Comparison of ENCODE assay signal across 7 cellular contexts in the genomic region with DNA sequence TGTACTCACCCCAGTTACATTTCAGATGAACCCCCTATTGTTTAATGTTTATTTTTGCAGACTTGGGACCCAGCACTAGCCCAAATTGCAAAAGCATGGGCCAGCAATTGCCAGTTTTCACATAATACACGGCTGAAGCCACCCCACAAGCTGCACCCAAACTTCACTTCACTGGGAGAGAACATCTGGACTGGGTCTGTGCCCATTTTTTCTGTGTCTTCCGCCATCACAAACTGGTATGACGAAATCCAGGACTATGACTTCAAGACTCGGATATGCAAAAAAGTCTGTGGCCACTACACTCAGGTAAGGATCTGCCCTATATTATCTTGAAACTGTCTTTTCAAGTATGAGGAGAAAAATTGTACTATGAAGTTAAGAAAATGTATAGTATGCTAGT.
DNase-seq lines count a peak whose midpoint lies in the region; ATAC-seq, FAIRE-seq and TF ChIP-seq lines count a peak whose summit lies in the region.

No MANE protein-coding gene starts in this region.

- H3K4me1 Mint-ChIP-seq in stimulated activated naive B cell treated with anti-CD40 and anti-IgM and Interleukin-4, amounts not matched to agents 10 μg/mL and 1 μg/mL and 100 μg/mL, for 72 hours: peaks cover 48 to 71% of the 10 kb centered on the region in 2 donors

- peaks cover 0 to 10% of the 10 kb centered on the region in 2 donors for H3K36me3 Mint-ChIP-seq in stimulated activated naive B cell treated with anti-CD40 and anti-IgM and Interleukin-4, amounts not matched to agents 10 μg/mL and 1 μg/mL and 100 μg/mL, for 72 hours

- H3K4me3 Mint-ChIP-seq in stimulated activated naive B cell treated with anti-CD40 and anti-IgM and Interleukin-4, amounts not matched to agents 10 μg/mL and 1 μg/mL and 100 μg/mL, for 72 hours: peak overlapping the region; percentile 80 to 88

- no peak for TF ChIP-seq POLR2A in erythroblast (IDR thresholded peaks at IDR 0.05; ENCODE audit: low read length)

- DNase-seq in GM18507 (ENCODE audit: extremely low spot score, insufficient read length, low read depth) (no peak), SIG-M5 (lab: John Stamatoyannopoulos, UW) (peak; percentile 39), fibroblast of peridontal ligament (ENCODE audit: extremely low read depth) (peak; percentile 79), erythroblast (lab: John Stamatoyannopoulos, UW) (no peak)
- DNase-seq in stimulated activated naive B cell treated with anti-CD40 and anti-IgM and Interleukin-4, amounts not matched to agents 10 μg/mL and 1 μg/mL and 100 μg/mL, for 72 hours: no peak
- DNase-seq in activated CD4-positive, CD25-positive, alpha-beta regulatory T cell (lab: John Stamatoyannopoulos, UW): no peak

- no peak for ATAC-seq in stimulated activated naive B cell treated with anti-CD40 and anti-IgM and Interleukin-4, amounts not matched to agents 10 μg/mL and 1 μg/mL and 100 μg/mL, for 72 hours (replicated peaks)
- ATAC-seq in GM21526 (IDR thresholded peaks at IDR 0.05; ENCODE audit: low FRiP score, unreplicated experiment): no peak

- FAIRE-seq in GM18507 (lab: Jason Lieb, UNC): peak; percentile 39

- no peaks in the 10 kb centered on the region for H3K27me3 Mint-ChIP-seq in stimulated activated naive B cell treated with anti-CD40 and anti-IgM and Interleukin-4, amounts not matched to agents 10 μg/mL and 1 μg/mL and 100 μg/mL, for 72 hours

- H3K27ac Mint-ChIP-seq in stimulated activated naive B cell treated with anti-CD40 and anti-IgM and Interleukin-4, amounts not matched to agents 10 μg/mL and 1 μg/mL and 100 μg/mL, for 72 hours: peak overlapping the region; percentile 93

- H3K9me3 Mint-ChIP-seq in stimulated activated naive B cell treated with anti-CD40 and anti-IgM and Interleukin-4, amounts not matched to agents 10 μg/mL and 1 μg/mL and 100 μg/mL, for 72 hours: no peaks in the 10 kb centered on the region

Comparison
In these comparisons a context has a peak if more than half of its experiments do, and no peak if none do; other contexts are left out.
1. DNase-seq: peak in SIG-M5 (single experiment) and fibroblast of peridontal ligament (single experiment); none in GM18507 (single experiment), stimulated activated naive B cell treated with anti-CD40 and anti-IgM and Interleukin-4, amounts not matched to agents 10 μg/mL and 1 μg/mL and 100 μg/mL, for 72 hours (single experiment), erythroblast (0 of 2) and activated CD4-positive, CD25-positive, alpha-beta regulatory T cell (0 of 4).